ENCODE assay signal across 8 cellular contexts in the genomic region with DNA sequence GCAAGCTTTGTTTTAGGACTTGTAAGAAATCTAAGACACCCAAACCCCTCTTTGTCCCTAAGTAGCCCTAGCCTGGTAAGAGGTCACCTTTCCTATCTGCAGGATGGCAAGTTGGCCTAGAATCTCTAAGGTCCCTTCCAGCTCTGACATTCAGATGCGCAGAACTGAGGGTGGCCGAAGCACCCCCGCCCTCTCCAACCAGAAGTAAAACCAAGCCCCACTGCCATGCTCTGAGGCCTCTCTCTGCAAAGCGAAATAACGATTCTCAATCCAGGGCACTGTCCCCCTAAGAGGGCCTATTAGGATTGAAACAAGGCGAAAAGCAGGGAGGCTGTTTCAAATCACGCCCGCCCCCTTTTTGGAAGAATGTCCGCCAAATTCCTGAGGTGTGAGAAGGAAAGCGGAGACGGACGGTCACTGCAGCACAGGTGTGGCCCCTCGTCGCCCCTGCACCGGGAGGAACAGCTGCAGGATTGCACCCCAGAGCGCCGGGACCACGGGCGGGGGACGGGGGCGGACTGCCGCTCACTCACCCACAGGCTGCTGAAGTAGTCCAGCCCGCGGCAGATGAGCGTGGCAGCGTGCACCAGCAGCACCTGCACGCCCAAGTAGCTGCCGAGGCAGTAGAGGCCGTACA. TPM values are rescaled to one million over a fixed set of nuclear protein-coding genes. Genes with fewer than 3 reads are reported as not detected.
DNase-seq lines count a peak whose midpoint lies in the region; ATAC-seq and TF ChIP-seq lines count a peak whose summit lies in the region.

No MANE protein-coding gene starts in this region.

- H3K9me3 ChIP-seq in Panc1 (ENCODE audit: control insufficient read depth, insufficient read depth, low read depth, low read length): no peaks in the 10 kb centered on the region
- H3K9me3 ChIP-seq in ectodermal cell (ENCODE audit: control insufficient read depth, low read length): no peaks in the 10 kb centered on the region
- no peaks in the 10 kb centered on the region for H3K9me3 ChIP-seq in mucosa of descending colon

- H3K4me3 ChIP-seq in Panc1 (ENCODE audit: low read depth in 2 of 2, low read length in 2 of 2): peak overlapping the region; percentile 72 to 79
- peak overlapping the region; percentile 96 for H3K4me3 ChIP-seq in ectodermal cell (ENCODE audit: insufficient read depth, low read depth, low read length)
- H3K4me3 ChIP-seq in mucosa of descending colon: peak overlapping the region; percentile 73

- DNase-seq in Panc1 (ENCODE audit: low read depth, low spot score): no peak
- DNase-seq in mucosa of descending colon: peak in 1 of 3 donors; percentile 19
- no peak for DNase-seq in NCI-H774 (lab: John Stamatoyannopoulos, UW)
- DNase-seq in NCI-H1048 (lab: John Stamatoyannopoulos, UW): no peak

- TF ChIP-seq CTCF in Panc1 (IDR thresholded peaks at IDR 0.05) (no peak), mucosa of descending colon (IDR thresholded peaks at IDR 0.05) (no peak)

- H3K27ac ChIP-seq in Panc1 (ENCODE audit: low read length): peak overlapping the region; percentile 89
- peak overlapping the region; percentile 63 for H3K27ac ChIP-seq in ectodermal cell (ENCODE audit: insufficient read depth, low read depth, low read length, poor library complexity, severe bottlenecking)

- BruUV-seq in Panc1 (replicated peaks; lab: Mats Ljungman, UMichigan): no TSS peak

- peak; percentile 2 for ATAC-seq in GM18499 (IDR thresholded peaks at IDR 0.05; ENCODE audit: insufficient read depth, unreplicated experiment)
- ATAC-seq in Panc1: no peak; the same call in 1 of the 2 replicates
- ATAC-seq in mucosa of descending colon: no peak
- no peak for ATAC-seq in GM18505 (IDR thresholded peaks at IDR 0.05; ENCODE audit: unreplicated experiment)
- no peak for ATAC-seq in HG02678 (IDR thresholded peaks at IDR 0.05; ENCODE audit: unreplicated experiment)

- in situ Hi-C loops in Panc1 (cut with HindIII; ENCODE audit: low pct_unique_long_range_greater_than_20kb, low sequenced_read_pairs): no loop called here

- H3K36me3 ChIP-seq in Panc1 (ENCODE audit: control insufficient read depth, insufficient read depth, low read length) (peaks cover 3% of the 10 kb centered on the region; the same call in 1 of the 2 replicates), ectodermal cell (ENCODE audit: control insufficient read depth, insufficient read depth, low read length) (no peaks in the 10 kb centered on the region), mucosa of descending colon (ENCODE audit: low read depth) (no peaks in the 10 kb centered on the region)

- CTCF ChIA-PET in Panc1 (lab: Charles Lee): interaction anchor here (0.6 kb wide), 1 partner anchor 130 kb away, joined by 4 read pairs; no protein-coding TSS in a partner anchor

- POLR2A ChIA-PET in Panc1 (lab: Charles Lee): no interaction called here

- WGBS in ectodermal cell, 2 experiments: 1% methylated on average over 29 of the region's 29 CpGs

- H3K27me3 ChIP-seq in Panc1 (ENCODE audit: control insufficient read depth, insufficient read depth, low read length) (no peaks in the 10 kb centered on the region), ectodermal cell (ENCODE audit: control insufficient read depth, insufficient read depth, low read length, poor library complexity, severe bottlenecking) (no peaks in the 10 kb centered on the region)

- TF ChIP-seq POLR2A in GM18505 (IDR thresholded peaks at IDR 0.05; ENCODE audit: borderline replicate concordance, extremely low read depth, insufficient read depth, insufficient read length): no peak

- H3K4me1 ChIP-seq in Panc1 (ENCODE audit: control insufficient read depth, insufficient read depth, low read length) (peaks cover 37% of the 10 kb centered on the region), ectodermal cell (ENCODE audit: control insufficient read depth, insufficient read depth, low read length) (peaks cover 13% of the 10 kb centered on the region), mucosa of descending colon (ENCODE audit: low read depth) (peaks cover 34% of the 10 kb centered on the region)

- intact Hi-C loops in Panc1 (cut with micrococcal nuclease; ENCODE audit: unreplicated experiment) (no loop called here), mucosa of descending colon (cut with DNase I, micrococcal nuclease) (no loop called here)

RNA-seq across cellular contexts. Expression of a gene that starts 0.8 kb away (rescaled TPM):
- total RNA-seq in Panc1 (2021; ENCODE audit: unreplicated experiment): 54.0 TPM
- 25.5 TPM for polyA plus RNA-seq in Panc1 (2012; ENCODE audit: insufficient read length)
- 48.6 TPM for polyA plus RNA-seq in ectodermal cell (2013, experiment 1 of 4)
- 61.1 TPM for polyA plus RNA-seq in ectodermal cell (2013, experiment 2 of 4)
- polyA plus RNA-seq in ectodermal cell (2013, experiment 3 of 4): 47.4 TPM
- polyA plus RNA-seq in ectodermal cell (2013, experiment 4 of 4): 55.6 TPM
- total RNA-seq in mucosa of descending colon: 10 to 100 TPM; 26.3 to 72.8 (median 33.6) TPM

RNA-seq across cellular contexts. Expression of a gene that starts 48.1 kb away (rescaled TPM):
- total RNA-seq in Panc1 (2021; ENCODE audit: unreplicated experiment) (2.3 TPM), mucosa of descending colon (1 to 10 TPM in 1 of 3 donors, under 1 TPM in 2; 0.49 to 4.8 (median 0.96) TPM)
- polyA plus RNA-seq in Panc1 (2012; ENCODE audit: insufficient read length): 1.4 TPM
- 0.91 TPM for polyA plus RNA-seq in ectodermal cell (2013, experiment 1 of 4)
- polyA plus RNA-seq in ectodermal cell (2013, experiment 2 of 4): 1.9 TPM
- 1.6 TPM for polyA plus RNA-seq in ectodermal cell (2013, experiment 3 of 4)
- 2.3 TPM for polyA plus RNA-seq in ectodermal cell (2013, experiment 4 of 4)
